ENCODE assay signal across 10 cellular contexts in genomic region chr11:16226245-16226644, GRCh38.
DNase-seq lines count a peak whose midpoint lies in the region; ATAC-seq and TF ChIP-seq lines count a peak whose summit lies in the region.
"Had no signal": no experiment of that assay in that cellular context is flagged by ENCODE, and none has a peak within 500 bp of the region (broad histone marks: within the 10 kb centered on the region; RNA-seq: fewer than 3 reads in every experiment).

No MANE protein-coding gene starts in this region.

- TF ChIP-seq POLR2A in body of pancreas (IDR thresholded peaks at IDR 0.05), result no peak

- H3K14ac ChIP-seq in trophoblast cell (ENCODE audit: low read length), result no peak overlapping the region

- H3K23ac ChIP-seq in trophoblast cell (ENCODE audit: low read length), result no peak overlapping the region

- H2AFZ ChIP-seq in Karpas-422 (ENCODE audit: low read length), result no peak overlapping the region
- no peak overlapping the region for H2AFZ ChIP-seq in trophoblast cell (ENCODE audit: insufficient read depth, low read length, poor library complexity)

- H4K20me1 ChIP-seq in Karpas-422 (ENCODE audit: insufficient read depth, low read depth, low read length), result no peaks in the 10 kb centered on the region

- no peak for TF ChIP-seq CTCF in body of pancreas (IDR thresholded peaks at IDR 0.05)
- no peak for TF ChIP-seq CTCF in left lung (IDR thresholded peaks at IDR 0.05)
- TF ChIP-seq CTCF in glutamatergic neuron (IDR thresholded peaks at IDR 0.05; ENCODE audit: partially characterized antibody, unreplicated experiment), result no peak

- H4K12ac ChIP-seq in trophoblast cell (ENCODE audit: low read depth, low read length), result no peak overlapping the region

- H4K91ac ChIP-seq in trophoblast cell (ENCODE audit: low read depth, low read length), result no peak overlapping the region

- H3K9me3 ChIP-seq in body of pancreas (no peaks in the 10 kb centered on the region), left lung (no peaks in the 10 kb centered on the region), Karpas-422 (ENCODE audit: low read length) (no peaks in the 10 kb centered on the region), trophoblast cell (ENCODE audit: insufficient read depth, low read depth, low read length) (no peaks in the 10 kb centered on the region)

- H3K9ac ChIP-seq in Karpas-422 (ENCODE audit: low read length) (no peak overlapping the region), trophoblast cell (ENCODE audit: low read length) (no peak overlapping the region)

- H3K4me1 ChIP-seq in body of pancreas (peaks cover 12% of the 10 kb centered on the region), left lung (no peaks in the 10 kb centered on the region), Karpas-422 (ENCODE audit: low read length) (no peaks in the 10 kb centered on the region), trophoblast cell (ENCODE audit: control insufficient read depth in 1 of 2, insufficient read depth in 2 of 2, low read length in 2 of 2) (no peaks in the 10 kb centered on the region)

- H3K27ac ChIP-seq in body of pancreas, result peak overlapping the region in 1 of 4 donors; percentile 15
- no peak overlapping the region for H3K27ac ChIP-seq in left lung
- H3K27ac ChIP-seq in Karpas-422 (ENCODE audit: low read length), result no peak overlapping the region
- H3K27ac ChIP-seq in trophoblast cell (ENCODE audit: low read depth, low read length), result no peak overlapping the region

- H3K27me3 Mint-ChIP-seq in glutamatergic neuron (ENCODE audit: unreplicated experiment), result no peaks in the 10 kb centered on the region
- H3K27me3 Mint-ChIP-seq: activated CD8-positive, alpha-beta T cell treated with anti-CD3 and anti-CD28 coated beads for 36 hours had no signal

- intact Hi-C loops in body of pancreas (cut with DNase I) (no loop called here), left lung (cut with DNase I) (no loop called here)

- ATAC-seq in body of pancreas (peak; percentile 89), left lung (peak; percentile 79), GM21526 (IDR thresholded peaks at IDR 0.05; ENCODE audit: low FRiP score, unreplicated experiment) (no peak)
- ATAC-seq: activated CD8-positive, alpha-beta T cell treated with anti-CD3 and anti-CD28 coated beads for 36 hours had no signal

- DNase-seq in DMS53 treated with DMSO at 0.1 percent for 48 hours (lab: John Stamatoyannopoulos, UW; ENCODE audit: unreplicated experiment) (peak; percentile 93), NCI-H1105 treated with DMSO at 0.1 percent for 48 hours (lab: John Stamatoyannopoulos, UW) (peak; percentile 81), body of pancreas (peak; percentile 78 to 91 (median 90)), left lung (peak in 1 of 2 donors; percentile 34), glutamatergic neuron (no peak), Karpas-422 (no peak), trophoblast cell (no peak)
- DNase-seq: activated CD8-positive, alpha-beta T cell treated with anti-CD3 and anti-CD28 coated beads for 36 hours; stimulated activated CD4-positive, alpha-beta T cell treated with anti-CD3 and anti-CD28 coated beads, Interleukin-1b, Interleukin-23, amount 100 ng/mL, for 48 hours had no signal

- no peaks in the 10 kb centered on the region for H3K27me3 ChIP-seq in body of pancreas
- no peaks in the 10 kb centered on the region for H3K27me3 ChIP-seq in left lung
- no peaks in the 10 kb centered on the region for H3K27me3 ChIP-seq in Karpas-422 (ENCODE audit: low read length)
- H3K27me3 ChIP-seq in trophoblast cell (ENCODE audit: insufficient read depth, low read length), result no peaks in the 10 kb centered on the region

- no peak overlapping the region for H3K18ac ChIP-seq in trophoblast cell (ENCODE audit: low read length)

- no peak overlapping the region for H3K4ac ChIP-seq in trophoblast cell (ENCODE audit: low read depth, low read length)

- H4K8ac ChIP-seq in trophoblast cell (ENCODE audit: low read depth, low read length), result no peak overlapping the region

- H3K9me3 Mint-ChIP-seq in glutamatergic neuron (ENCODE audit: unreplicated experiment), result no peaks in the 10 kb centered on the region

- no peak overlapping the region for H3K27ac Mint-ChIP-seq in glutamatergic neuron (ENCODE audit: unreplicated experiment)
- H3K27ac Mint-ChIP-seq: activated CD8-positive, alpha-beta T cell treated with anti-CD3 and anti-CD28 coated beads for 36 hours had no signal

- no peaks in the 10 kb centered on the region for H3K79me2 ChIP-seq in Karpas-422 (ENCODE audit: low read length)
- no peaks in the 10 kb centered on the region for H3K79me2 ChIP-seq in trophoblast cell (ENCODE audit: control insufficient read depth, insufficient read depth, low read length, poor library complexity)

- no peaks in the 10 kb centered on the region for H3K36me3 Mint-ChIP-seq in glutamatergic neuron (ENCODE audit: unreplicated experiment)

- no peak overlapping the region for H2BK5ac ChIP-seq in trophoblast cell (ENCODE audit: low read depth, low read length, poor library complexity)

- H3K36me3 ChIP-seq in body of pancreas (replicated peaks in 1 of 2; ENCODE audit: insufficient read depth in 1 of 2, low read depth in 2 of 2) (no peaks in the 10 kb centered on the region), left lung (no peaks in the 10 kb centered on the region), Karpas-422 (ENCODE audit: insufficient read depth, low read length) (no peaks in the 10 kb centered on the region), trophoblast cell (ENCODE audit: control insufficient read depth in 1 of 2, insufficient read depth in 2 of 2, low read length in 2 of 2) (no peaks in the 10 kb centered on the region)

- H2AK5ac ChIP-seq in trophoblast cell (ENCODE audit: low read length), result no peak overlapping the region

- H3K4me3 ChIP-seq in body of pancreas, result no peak overlapping the region
- H3K4me3 ChIP-seq in left lung, result no peak overlapping the region
- H3K4me3 ChIP-seq in Karpas-422 (ENCODE audit: low read length), result no peak overlapping the region
- H3K4me3 ChIP-seq in trophoblast cell (ENCODE audit: low read depth, low read length), result no peak overlapping the region

- 25 to 29% methylated on average over 3 of the region's 3 CpGs for WGBS in body of pancreas, 2 donors
- no CpG with 5 or more reads among the region's 3 CpGs for WGBS in trophoblast cell (ENCODE audit: extremely low coverage, insufficient coverage, insufficient read length)

- no peak overlapping the region for H2BK120ac ChIP-seq in trophoblast cell (ENCODE audit: insufficient read depth, low read length, poor library complexity)

- H3K4me2 ChIP-seq in Karpas-422 (ENCODE audit: low read depth, low read length, poor library complexity, severe bottlenecking) (no peak overlapping the region), trophoblast cell (ENCODE audit: low read length) (no peak overlapping the region)

- no peaks in the 10 kb centered on the region for H3K9me2 ChIP-seq in Karpas-422 (replicated peaks; ENCODE audit: insufficient read depth, low read length)

- no peaks in the 10 kb centered on the region for H3K4me1 Mint-ChIP-seq in glutamatergic neuron (ENCODE audit: low read depth, unreplicated experiment)

- no peak overlapping the region for H2BK12ac ChIP-seq in trophoblast cell (ENCODE audit: low read length)

- H3K4me3 Mint-ChIP-seq in glutamatergic neuron (ENCODE audit: unreplicated experiment), result no peak overlapping the region
- H3K4me3 Mint-ChIP-seq: activated CD8-positive, alpha-beta T cell treated with anti-CD3 and anti-CD28 coated beads for 36 hours had no signal

- no peaks in the 10 kb centered on the region for H3K79me1 ChIP-seq in trophoblast cell (ENCODE audit: low read length)

Comparison
In these comparisons a context has a peak if more than half of its experiments do, and no peak if none do; other contexts are left out.
1. DNase-seq: peak in DMS53 treated with DMSO at 0.1 percent for 48 hours (single experiment), NCI-H1105 treated with DMSO at 0.1 percent for 48 hours (single experiment) and body of pancreas (4 of 4); none in glutamatergic neuron (single experiment), Karpas-422 (single experiment) and trophoblast cell (0 of 2).